ENCODE assay signal across 8 cellular contexts in genomic region chr11:124739479-124740276, GRCh38. TPM values are rescaled to one million over a fixed set of nuclear protein-coding genes. Genes with fewer than 3 reads are reported as not detected.
A peak's percentile ranks its signal among the peaks of the same experiment; 100 is the strongest.
DNase-seq lines count a peak whose midpoint lies in the region; ATAC-seq, FAIRE-seq and TF ChIP-seq lines count a peak whose summit lies in the region.

NRGN (plus strand) TSS chr11:124739942; CDS start chr11:124740085, 143 bp downstream.

- H3K36me3 ChIP-seq in GM06990 (ENCODE audit: control insufficient read depth, insufficient read depth, low read length): no peaks in the 10 kb centered on the region
- no peaks in the 10 kb centered on the region for H3K36me3 ChIP-seq in pancreas
- no peaks in the 10 kb centered on the region for H3K36me3 ChIP-seq in thymus (ENCODE audit: control insufficient read depth, insufficient read depth)

- TF ChIP-seq CTCF in GM06990 (IDR thresholded peaks at IDR 0.05; ENCODE audit: insufficient read depth, low read length, poor library complexity, severe bottlenecking) (no peak), pancreas (IDR thresholded peaks at IDR 0.05) (no peak)

- H3K4me3 Mint-ChIP-seq in activated naive CD8-positive, alpha-beta T cell: peak within 1 kb of the TSS; percentile 89

- H3K27me3 Mint-ChIP-seq in activated naive CD8-positive, alpha-beta T cell: no peaks in the 10 kb centered on the region

- H3K4me1 ChIP-seq in pancreas: peaks cover 0 to 14% (median 0%) of the 10 kb centered on the region in 3 donors
- peaks cover 6% of the 10 kb centered on the region for H3K4me1 ChIP-seq in thymus (ENCODE audit: control insufficient read depth, insufficient read depth, low read length)

- no peaks in the 10 kb centered on the region; the same call in none of the 2 replicates for H3K27me3 ChIP-seq in GM06990 (replicated peaks; ENCODE audit: control insufficient read depth, insufficient read depth, low read length)
- peaks cover 0 to 9% (median 0%) of the 10 kb centered on the region in 4 donors for H3K27me3 ChIP-seq in pancreas
- peaks cover 18% of the 10 kb centered on the region for H3K27me3 ChIP-seq in thymus (ENCODE audit: control insufficient read depth, insufficient read depth)

- no peak for FAIRE-seq in pancreas (lab: Jason Lieb, UNC)

- intact Hi-C loops in Right ventricle myocardium inferior (cut with DNase I): no loop called here
- intact Hi-C loops in pancreas (cut with DNase I): loop anchor here in 1 of 3 donors (10.0 kb wide), 1 partner anchor 65 kb away; the partner anchor contains the start of genes SIAE and SPA17

- ATAC-seq in HG02571 (IDR thresholded peaks at IDR 0.05; ENCODE audit: unreplicated experiment) (peak; percentile 99), SK-N-SH treated with all-trans-retinoic acid at 6 μM for 48 hours (peak; percentile 99), Right ventricle myocardium inferior (peak; percentile 99), pancreas (peak; percentile 99 to 100 (median 100))

- no peak within 1 kb of the TSS for H3K27ac Mint-ChIP-seq in activated naive CD8-positive, alpha-beta T cell

- no peaks in the 10 kb centered on the region for H3K36me3 Mint-ChIP-seq in activated naive CD8-positive, alpha-beta T cell

- peak; percentile 84 for DNase-seq in GM06990 (ENCODE audit: extremely low read depth, insufficient read length)
- DNase-seq in NAMALWA (ENCODE audit: low spot score): peak; percentile 91
- DNase-seq in Right ventricle myocardium inferior (ENCODE audit: missing footprints): peak; percentile 95
- peak; percentile 88 to 97 (median 92) for DNase-seq in pancreas

- H3K27ac ChIP-seq in pancreas (no peak within 1 kb of the TSS), thymus (ENCODE audit: low read depth) (no peak within 1 kb of the TSS)

- WGBS in pancreas, 2 donors: 0 to 1% methylated on average over 40 to 59 of the region's 59 CpGs
- WGBS in thymus: 4% methylated on average over 59 of the region's 59 CpGs

- H3K4me3 ChIP-seq in GM06990 (replicated peaks; ENCODE audit: low read depth, low read length): peak within 1 kb of the TSS; percentile 58
- peak within 1 kb of the TSS; percentile 0 to 58 (median 33) for H3K4me3 ChIP-seq in pancreas
- H3K4me3 ChIP-seq in thymus (ENCODE audit: low read length): peak within 1 kb of the TSS; percentile 55

- H3K9me3 ChIP-seq in pancreas: no peaks in the 10 kb centered on the region
- no peaks in the 10 kb centered on the region for H3K9me3 ChIP-seq in thymus (ENCODE audit: control insufficient read depth)

- no peaks in the 10 kb centered on the region for H3K9me3 Mint-ChIP-seq in activated naive CD8-positive, alpha-beta T cell (ENCODE audit: low read depth)

- H3K4me1 Mint-ChIP-seq in activated naive CD8-positive, alpha-beta T cell (ENCODE audit: low read depth): peaks cover 19% of the 10 kb centered on the region

TF ChIP-seq in SK-N-SH treated with all-trans-retinoic acid at 6 μM for 48 hours, 23 proteins besides CTCF, POLR2A, EP300 and RAD21:
- TF ChIP-seq ZFP3 (CRISPR knock-in tag; IDR thresholded peaks at IDR 0.05) (no peak), BACH2 (CRISPR knock-in tag; IDR thresholded peaks at IDR 0.05; ENCODE audit: borderline replicate concordance) (no peak)

RNA-seq across cellular contexts. Expression of gene NRGN, which starts in this region (rescaled TPM):
- total RNA-seq in Right ventricle myocardium inferior (6.4 TPM), pancreas (1 to 10 TPM in 3 of 6 donors, under 1 TPM in 2, not detected in 1; 0.24 to 1.9 (median 1.2) TPM)
- polyA plus RNA-seq in pancreas (1 to 10 TPM; 2.7 to 3.7 TPM), thymus (4.5 TPM)
